Comparison of ENCODE assay signal across 9 cellular contexts in genomic region chr6:149211046-149211571, GRCh38.
DNase-seq lines count a peak whose midpoint lies in the region; ATAC-seq and TF ChIP-seq lines count a peak whose summit lies in the region.
"Had no signal": no experiment of that assay in that cellular context is flagged by ENCODE, and none has a peak within 500 bp of the region (broad histone marks: within the 10 kb centered on the region; RNA-seq: fewer than 3 reads in every experiment).

No MANE protein-coding gene starts in this region.

- H3K4me1 Mint-ChIP-seq in CD8-positive, alpha-beta T cell (ENCODE audit: low read depth) = peaks cover 21% of the 10 kb centered on the region
- no peaks in the 10 kb centered on the region for H3K4me1 Mint-ChIP-seq in nephron progenitor cell

- POLR2A ChIA-PET in CD8-positive, alpha-beta T cell (lab: Charles Lee) = interaction anchor here (0.6 to 1.3 kb wide), 2 partner anchors 16 to 23 kb away, joined by 3 read pairs; no protein-coding TSS in a partner anchor

- H3K4me3 ChIP-seq in CD8-positive, alpha-beta T cell (ENCODE audit: low read depth, low read length) = no peak overlapping the region

- H3K27me3 ChIP-seq in CD8-positive, alpha-beta T cell (ENCODE audit: insufficient read depth, low read length) = no peaks in the 10 kb centered on the region

- H3K27me3 Mint-ChIP-seq in CD8-positive, alpha-beta T cell (ENCODE audit: low read depth) = no peaks in the 10 kb centered on the region
- H3K27me3 Mint-ChIP-seq in nephron progenitor cell (ENCODE audit: low read depth, poor library complexity) = peaks cover 6% of the 10 kb centered on the region

- H3K36me3 ChIP-seq in CD8-positive, alpha-beta T cell (ENCODE audit: insufficient read depth, low read length) = no peaks in the 10 kb centered on the region

- no peak overlapping the region for H3K27ac ChIP-seq in CD8-positive, alpha-beta T cell (ENCODE audit: low read depth, low read length)
- H3K27ac ChIP-seq: parathyroid adenoma had no signal

- H3K9me3 Mint-ChIP-seq in CD8-positive, alpha-beta T cell = no peaks in the 10 kb centered on the region
- H3K9me3 Mint-ChIP-seq in nephron progenitor cell = no peaks in the 10 kb centered on the region

- no peaks in the 10 kb centered on the region for H3K9me3 ChIP-seq in CD8-positive, alpha-beta T cell (ENCODE audit: low read length)

- peaks cover 38% of the 10 kb centered on the region for H3K4me1 ChIP-seq in CD8-positive, alpha-beta T cell (ENCODE audit: insufficient read depth, low read length)
- H3K4me1 ChIP-seq: parathyroid adenoma had no signal

- H3K27ac Mint-ChIP-seq in CD8-positive, alpha-beta T cell = peak overlapping the region; percentile 71
- no peak overlapping the region for H3K27ac Mint-ChIP-seq in nephron progenitor cell

- H3K36me3 Mint-ChIP-seq in CD8-positive, alpha-beta T cell = no peaks in the 10 kb centered on the region
- no peaks in the 10 kb centered on the region for H3K36me3 Mint-ChIP-seq in nephron progenitor cell (ENCODE audit: low read depth)

- peak in 2 of 7 experiments; percentile 13 to 32 for DNase-seq in CD8-positive, alpha-beta T cell
- peak; percentile 13 for DNase-seq in activated gamma-delta T cell treated with anti-CD3 and anti-CD28 coated beads, Interleukin-2, amount 50 U/mL, for 16 hours (ENCODE audit: low read depth)
- DNase-seq in stimulated activated naive CD8-positive, alpha-beta T cell treated with anti-CD3 and anti-CD28 coated beads, Interleukin-15, Interleukin-2, amounts not matched to agents 100 U/mL and 50 U/mL, for 24 hours = peak; percentile 31
- DNase-seq in NCI-H2029 treated with DMSO at 0.1 percent for 48 hours (lab: John Stamatoyannopoulos, UW) (no peak), hippocampal formation (lab: John Stamatoyannopoulos, UW) (no peak), nephron progenitor cell (no peak)

- TF ChIP-seq CTCF in CD8-positive, alpha-beta T cell (IDR thresholded peaks at IDR 0.05) = no peak
- TF ChIP-seq CTCF in nephron progenitor cell (IDR thresholded peaks at IDR 0.05) = no peak

- intact Hi-C loops in CD8-positive, alpha-beta T cell (cut with DNase I, micrococcal nuclease) = loop anchor here in 1 of 2 experiments (2.0 kb wide), 1 partner anchor 16 kb away; no protein-coding TSS in a partner anchor

- peak overlapping the region; percentile 19 for H3K4me3 Mint-ChIP-seq in CD8-positive, alpha-beta T cell
- no peak overlapping the region for H3K4me3 Mint-ChIP-seq in nephron progenitor cell

- CTCF ChIA-PET in CD8-positive, alpha-beta T cell (lab: Charles Lee) = no interaction called here

- ATAC-seq in CD8-positive, alpha-beta T cell = peak; percentile 66
- ATAC-seq in GM19463 (IDR thresholded peaks at IDR 0.05; ENCODE audit: unreplicated experiment) (peak; percentile 56), HG03521 (IDR thresholded peaks at IDR 0.05; ENCODE audit: unreplicated experiment) (peak; percentile 46)
- ATAC-seq in stimulated activated naive CD8-positive, alpha-beta T cell treated with anti-CD3 and anti-CD28 coated beads, Interleukin-15, Interleukin-2, amounts not matched to agents 100 U/mL and 50 U/mL, for 24 hours = peak; percentile 55

Comparison
In these comparisons a context has a peak if more than half of its experiments do, and no peak if none do; other contexts are left out.
1. DNase-seq: peak in activated gamma-delta T cell treated with anti-CD3 and anti-CD28 coated beads, Interleukin-2, amount 50 U/mL, for 16 hours (single experiment) and stimulated activated naive CD8-positive, alpha-beta T cell treated with anti-CD3 and anti-CD28 coated beads, Interleukin-15, Interleukin-2, amounts not matched to agents 100 U/mL and 50 U/mL, for 24 hours (single experiment); none in NCI-H2029 treated with DMSO at 0.1 percent for 48 hours (single experiment), hippocampal formation (0 of 2) and nephron progenitor cell (single experiment).
2. Peak in every context shown above with its lines, with median percentiles within 50 percentile points of each other: ATAC-seq.